23 cellular contexts compared by ENCODE assay signal in genomic region chr1:180288894-180289293, GRCh38. TPM values are rescaled to one million over a fixed set of nuclear protein-coding genes. Genes with fewer than 3 reads are reported as not detected.
"Had no signal": no experiment of that assay in that cellular context is flagged by ENCODE, and none has a peak within 500 bp of the region (broad histone marks: within the 10 kb centered on the region; RNA-seq: fewer than 3 reads in every experiment).

No MANE protein-coding gene starts in this region.

- H3K27me3 Mint-ChIP-seq: stimulated activated memory B cell treated with anti-CD40 and anti-IgM and Interleukin-4, amounts not matched to agents 10 μg/mL and 1 μg/mL and 100 μg/mL, for 72 hours; stimulated activated naive CD8-positive, alpha-beta T cell treated with anti-CD3 and anti-CD28 coated beads, Interleukin-15, amount 100 ng/mL, for 72 hours had no signal

- H3K9me3 Mint-ChIP-seq: natural killer cell had no signal

- H3K36me3 ChIP-seq: upper lobe of right lung had no signal

- H3K27ac Mint-ChIP-seq: stimulated activated memory B cell treated with anti-CD40 and anti-IgM and Interleukin-4, amounts not matched to agents 10 μg/mL and 1 μg/mL and 100 μg/mL, for 72 hours; stimulated activated naive CD8-positive, alpha-beta T cell treated with anti-CD3 and anti-CD28 coated beads, Interleukin-15, amount 100 ng/mL, for 72 hours had no signal

- H3K9me3 ChIP-seq: esophagus squamous epithelium, mucosa of descending colon, testis, tibial nerve, upper lobe of right lung, vagina had no signal

- H3K36me3 Mint-ChIP-seq: natural killer cell had no signal

- H3K4me1 ChIP-seq: esophagus squamous epithelium, upper lobe of right lung, vagina had no signal

- H3K27ac ChIP-seq: esophagus squamous epithelium, testis, upper lobe of right lung, vagina had no signal

- H3K4me3 ChIP-seq: esophagus squamous epithelium, lung, mucosa of descending colon, spleen, testis, upper lobe of right lung, vagina had no signal

- H3K4me3 Mint-ChIP-seq: natural killer cell; neural crest cell; stimulated activated memory B cell treated with anti-CD40 and anti-IgM and Interleukin-4, amounts not matched to agents 10 μg/mL and 1 μg/mL and 100 μg/mL, for 72 hours; stimulated activated naive CD8-positive, alpha-beta T cell treated with anti-CD3 and anti-CD28 coated beads, Interleukin-15, amount 100 ng/mL, for 72 hours had no signal

- H3K27me3 ChIP-seq: esophagus squamous epithelium, spleen, testis, tibial nerve, upper lobe of right lung, vagina had no signal

- DNase-seq: dermis blood vessel endothelial cell; esophagus squamous epithelium; foreskin fibroblast; kidney; mucosa of descending colon; natural killer cell; spleen; stimulated activated CD4-positive, alpha-beta T cell treated with anti-CD3 and anti-CD28 coated beads, Interleukin-15, amount 100 ng/mL, for 24 hours; stimulated activated CD4-positive, alpha-beta T cell treated with anti-CD3 and anti-CD28 coated beads, Interleukin-1b, Interleukin-23, amount 100 ng/mL, for 48 hours; stimulated activated CD4-positive, alpha-beta T cell treated with anti-CD3 and anti-CD28 coated beads, Interleukin-4, amount 100 ng/mL, for 24 hours; stimulated activated naive CD8-positive, alpha-beta T cell treated with anti-CD3 and anti-CD28 coated beads, Interleukin-15, amount 100 ng/mL, for 72 hours; testis; upper lobe of right lung had no signal

- ATAC-seq: natural killer cell; stimulated activated memory B cell treated with anti-CD40 and anti-IgM and Interleukin-4, amounts not matched to agents 10 μg/mL and 1 μg/mL and 100 μg/mL, for 72 hours; stimulated activated naive CD8-positive, alpha-beta T cell treated with anti-CD3 and anti-CD28 coated beads, Interleukin-15, amount 100 ng/mL, for 72 hours; upper lobe of right lung had no signal

- H3K4me1 Mint-ChIP-seq: neural crest cell; stimulated activated memory B cell treated with anti-CD40 and anti-IgM and Interleukin-4, amounts not matched to agents 10 μg/mL and 1 μg/mL and 100 μg/mL, for 72 hours had no signal

RNA-seq across cellular contexts. Expression of gene LHX4, which starts 58.8 kb away (rescaled TPM):
- total RNA-seq: dermis blood vessel endothelial cell, epithelial cell of proximal tubule, kidney, left cardiac atrium, left ventricle myocardium superior, sciatic nerve, skeletal muscle tissue, tibial nerve, upper lobe of right lung had no signal
